ENCODE assay signal across 8 cellular contexts in the genomic region with DNA sequence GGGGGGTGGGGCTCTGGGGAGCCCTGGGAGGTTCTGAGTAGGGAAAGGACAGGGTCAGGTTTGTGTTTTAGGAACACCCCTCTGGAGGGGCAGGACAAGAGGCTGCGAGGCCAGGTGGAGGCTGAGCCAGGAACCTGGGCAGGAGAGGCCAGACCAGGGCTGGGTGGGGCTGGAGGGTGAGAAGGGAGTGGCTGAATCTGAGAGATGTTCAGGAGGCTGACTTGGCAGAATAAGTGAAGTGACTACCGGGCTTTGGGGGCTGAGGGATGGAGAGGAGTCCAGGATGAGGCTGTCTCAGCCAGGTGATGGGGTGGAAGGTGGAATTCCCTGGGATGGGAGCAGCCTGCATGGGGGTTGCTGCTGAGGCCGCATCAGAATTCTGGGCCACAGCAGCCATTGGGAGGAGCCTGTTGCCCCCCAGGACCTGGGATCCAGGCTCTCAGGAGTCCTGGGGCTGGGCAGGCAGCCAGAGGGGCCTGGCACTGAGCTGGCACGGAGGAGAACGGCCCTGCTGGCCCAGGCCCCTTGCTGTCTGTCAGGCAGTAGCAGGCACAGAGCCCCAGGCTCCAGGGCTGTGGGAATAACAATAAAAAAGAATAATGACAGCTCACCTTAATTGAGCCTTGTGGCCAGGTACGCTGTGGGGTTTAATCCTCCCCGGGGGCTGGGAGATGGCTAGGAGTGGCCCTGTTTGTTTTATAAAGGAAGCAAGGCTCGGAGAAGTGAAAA. TPM values are rescaled to one million over a fixed set of nuclear protein-coding genes. Genes with fewer than 3 reads are reported as not detected.
DNase-seq lines count a peak whose midpoint lies in the region; ATAC-seq, FAIRE-seq and TF ChIP-seq lines count a peak whose summit lies in the region.

No MANE protein-coding gene starts in this region.

- H3K4me2 ChIP-seq in HepG2 (ENCODE audit: low read depth, low read length) = peak overlapping the region; percentile 14; the same call in 1 of the 2 replicates

- no peak for TF ChIP-seq RAD21 in HepG2 (CRISPR knock-in tag; IDR thresholded peaks at IDR 0.05)

- H3K27ac ChIP-seq in heart right ventricle = peak overlapping the region; percentile 57 to 89 (median 78)
- H3K27ac ChIP-seq in HepG2 (ENCODE audit: extremely low read length, insufficient read depth, low read length) = peak overlapping the region; percentile 34
- peak overlapping the region; percentile 86 for H3K27ac ChIP-seq in upper lobe of right lung

- H3K9ac ChIP-seq in HepG2 (ENCODE audit: insufficient read depth, low read depth, low read length) = peak overlapping the region; percentile 43; the same call in 1 of the 2 replicates

- H3K27me3 ChIP-seq in heart right ventricle (no peaks in the 10 kb centered on the region), HepG2 (ENCODE audit: control insufficient read depth in 1 of 2, insufficient read depth in 2 of 2, low read length in 2 of 2) (no peaks in the 10 kb centered on the region; a peak in 1 of 5 replicates), upper lobe of right lung (no peaks in the 10 kb centered on the region)

- in situ Hi-C loops in HepG2 (cut with HindIII; ENCODE audit: extremely low pct_ligation_motif_present, low pct_unique_long_range_greater_than_20kb) = no loop called here

- H3K79me2 ChIP-seq in HepG2 (ENCODE audit: insufficient read depth, low read length) = peaks cover 40% of the 10 kb centered on the region

- TF ChIP-seq POLR2A in HepG2 (IDR thresholded peaks at IDR 0.05; ENCODE audit: insufficient read depth in 1 of 2, low read depth in 2 of 2, low read length in 2 of 2) = no peak

- H3K9me3 ChIP-seq in heart right ventricle = no peaks in the 10 kb centered on the region
- no peaks in the 10 kb centered on the region for H3K9me3 ChIP-seq in HepG2 (ENCODE audit: low read length)
- H3K9me3 ChIP-seq in upper lobe of right lung = no peaks in the 10 kb centered on the region

- H3K4me3 ChIP-seq in heart right ventricle = peak overlapping the region in 4 of 10 donors; percentile 4 to 27 (median 18)
- H3K4me3 ChIP-seq in HepG2 (replicated peaks in 1 of 3; ENCODE audit: insufficient read depth in 1 of 3, low read depth in 2 of 3, low read length in 3 of 3) = no peak overlapping the region; a peak in 1 of 6 replicates
- peak overlapping the region; percentile 1 for H3K4me3 ChIP-seq in upper lobe of right lung

- H3K36me3 ChIP-seq in heart right ventricle (peaks cover 0 to 22% (median 13%) of the 10 kb centered on the region in 9 donors), HepG2 (replicated peaks in 1 of 2; ENCODE audit: control insufficient read depth in 1 of 2, insufficient read depth in 2 of 2, low read length in 2 of 2) (peaks cover 9 to 27% of the 10 kb centered on the region in 2 experiments), upper lobe of right lung (peaks cover 18% of the 10 kb centered on the region)

- H4K20me1 ChIP-seq in HepG2 (ENCODE audit: insufficient read depth, low read length) = no peaks in the 10 kb centered on the region

- H3K4me1 ChIP-seq in heart right ventricle (peaks cover 36 to 83% (median 63%) of the 10 kb centered on the region in 9 donors), HepG2 (ENCODE audit: insufficient read depth, low read length) (peaks cover 73% of the 10 kb centered on the region), upper lobe of right lung (peaks cover 53% of the 10 kb centered on the region)

- no peak overlapping the region for H2AFZ ChIP-seq in HepG2 (ENCODE audit: low read length)

- TF ChIP-seq CTCF in heart right ventricle (IDR thresholded peaks at IDR 0.05) (no peak), HepG2 (CRISPR knock-in tag; IDR thresholded peaks at IDR 0.05) (no peak), upper lobe of right lung (IDR thresholded peaks at IDR 0.05) (no peak), GM10248 (IDR thresholded peaks at IDR 0.05; ENCODE audit: control extremely low read depth, extremely low read depth, low read depth, missing control alignments) (no peak)

- DNase-seq in heart right ventricle (peak in 1 of 2 donors; percentile 27), cardiac septum (ENCODE audit: low spot score) (no peak), HepG2 (ENCODE audit: low spot score) (no peak), upper lobe of right lung (no peak), HEK293T (ENCODE audit: extremely low spot score) (no peak), GM10248 (ENCODE audit: extremely low spot score) (no peak), DMS114 treated with DMSO at 0.1 percent for 48 hours (lab: John Stamatoyannopoulos, UW; ENCODE audit: unreplicated experiment) (no peak)
- DNase-seq in activated CD8-positive, alpha-beta memory T cell treated with anti-CD3 and anti-CD28 coated beads, Interleukin-2, amount 50 U/mL, for 48 hours = peak; percentile 64

- CTCF ChIA-PET in HepG2 (lab: Yijun Ruan, JAX; ENCODE audit: low intra/inter-chr PET ratio, low total read pairs) (no interaction called here), HEK293T (lab: Yijun Ruan, JAX) (no interaction called here), GM10248 (lab: Yijun Ruan, JAX) (interaction anchor here (0.9 to 1.3 kb wide), 3 partner anchors 9 to 22 kb away, joined by 3 to 4 read pairs (median 3); no protein-coding TSS in a partner anchor)

- BruUV-seq in HepG2 (replicated peaks; lab: Mats Ljungman, UMichigan) = no TSS peak

- POLR2A ChIA-PET in HepG2 (lab: Yijun Ruan, JAX) (no interaction called here), HEK293T (lab: Yijun Ruan, JAX) (no interaction called here), GM10248 (lab: Yijun Ruan, JAX) (no interaction called here)

- no peak for TF ChIP-seq EP300 in HepG2 (IDR thresholded peaks at IDR 0.05; ENCODE audit: low read depth in 2 of 2, low read length in 2 of 2)
- TF ChIP-seq EP300 in HepG2 (CRISPR knock-in tag; IDR thresholded peaks at IDR 0.05; ENCODE audit: borderline replicate concordance) = no peak

- ATAC-seq in heart right ventricle (peak in 3 of 8 donors; percentile 2 to 23 (median 3)), HepG2 (no peak), upper lobe of right lung (no peak)

- WGBS in heart right ventricle, 2 donors = 21 to 30% methylated on average over 8 of the region's 8 CpGs
- WGBS in HepG2 (ENCODE audit: low lambda C conversion rate) = 82% methylated on average over 7 of the region's 8 CpGs

- no peak for FAIRE-seq in HepG2 (lab: Jason Lieb, UNC)

- intact Hi-C loops in heart right ventricle (cut with DNase I) (loop anchor here in 1 of 10 donors (5.0 kb wide), 1 partner anchor 68 kb away; no protein-coding TSS in a partner anchor), cardiac septum (cut with DNase I) (loop anchor here (2.0 kb wide), 1 partner anchor 67 kb away; no protein-coding TSS in a partner anchor), HepG2 (cut with micrococcal nuclease; ENCODE audit: unreplicated experiment) (no loop called here), upper lobe of right lung (cut with DNase I) (no loop called here)

RNA-seq across cellular contexts. Expression of gene PPP5C, which starts 3.3 kb away (rescaled TPM):
- total RNA-seq in heart right ventricle = 10 to 100 TPM; 69.9 to 89.5 (median 76.5) TPM
- polyA plus RNA-seq in heart right ventricle = 10 to 100 TPM; 51.6 to 80.3 TPM
- 82.8 TPM for total RNA-seq in cardiac septum
- total RNA-seq in HepG2 (2016; rRNA removed; fragmentation: Illumina TruSeq; extraction: Trizol) = 38.2 and 41.6 TPM in 2 replicates
- 6.6 and 9.3 TPM in 2 replicates for total RNA-seq in HepG2 (2016; cell fraction: cytosol; rRNA removed; fragmentation: Illumina TruSeq; extraction: Trizol; ENCODE audit: low read depth)
- 33.6 and 40.9 TPM in 2 replicates for total RNA-seq in HepG2 (2016; cell fraction: insoluble cytoplasmic fraction; rRNA removed; fragmentation: Illumina TruSeq; extraction: Trizol)
- total RNA-seq in HepG2 (2016; cell fraction: membrane; rRNA removed; fragmentation: Illumina TruSeq; extraction: Trizol) = 12.2 and 12.3 TPM in 2 replicates
- 31.3 and 44.2 TPM in 2 replicates for total RNA-seq in HepG2 (2016; cell fraction: nucleus; rRNA removed; fragmentation: Illumina TruSeq; extraction: Trizol)
- 67.9 and 68.5 TPM in 2 replicates for polyA plus RNA-seq in HepG2 (2011; rRNA removed)
- polyA plus RNA-seq in HepG2 (2011; cell fraction: cytosol; rRNA removed) = 52.3 and 70.1 TPM in 2 replicates
- polyA plus RNA-seq in HepG2 (2011; cell fraction: nucleus; rRNA removed) = 118 and 133 TPM in 2 replicates
- 33.2 and 36.7 TPM in 2 replicates for polyA plus RNA-seq in HepG2 (2012)
- 3.4 and 4.4 TPM in 2 replicates for polyA plus RNA-seq in HepG2 (2016; cell fraction: cytosol; fragmentation: Illumina TruSeq; extraction: Trizol; ENCODE audit: low read depth)
- polyA plus RNA-seq in HepG2 (2016; cell fraction: insoluble cytoplasmic fraction; fragmentation: Illumina TruSeq; extraction: Trizol; ENCODE audit: low read depth) = 45.7 and 54.9 TPM in 2 replicates
- 6.8 and 8.2 TPM in 2 replicates for polyA plus RNA-seq in HepG2 (2016; cell fraction: membrane; fragmentation: Illumina TruSeq; extraction: Trizol; ENCODE audit: low read depth)
- polyA plus RNA-seq in HepG2 (2016; cell fraction: nucleus; fragmentation: Illumina TruSeq; extraction: Trizol; ENCODE audit: insufficient read depth, low read depth) = 82.9 and 89.8 TPM in 2 replicates
- 92.2 and 144 TPM in 2 replicates for polyA minus RNA-seq in HepG2 (2011; rRNA and poly(A)+ RNA removed; ENCODE audit: low replicate concordance)
- 26.7 and 26.9 TPM in 2 replicates for polyA minus RNA-seq in HepG2 (2011; cell fraction: cytosol; rRNA and poly(A)+ RNA removed)
- polyA minus RNA-seq in HepG2 (2011; cell fraction: nucleus; rRNA and poly(A)+ RNA removed) = 63.0 and 66.9 TPM in 2 replicates
- total RNA-seq in upper lobe of right lung = 50.0 TPM

RNA-seq across cellular contexts. Expression of gene HIF3A, which starts 53.4 kb away (rescaled TPM):
- total RNA-seq in heart right ventricle (100 to 1,000 TPM in 1 of 10 donors, 10 to 100 TPM in 9; 22.7 to 141 (median 46.4) TPM), cardiac septum (49.2 TPM), HepG2 (2016; rRNA removed; fragmentation: Illumina TruSeq; extraction: Trizol) (0.09 TPM in 1 of 2 replicates, not detected in the other), upper lobe of right lung (63.1 TPM)
- polyA plus RNA-seq in heart right ventricle (100 to 1,000 TPM in 1 of 2 donors, 10 to 100 TPM in 1; 49.3 to 204 TPM), HepG2 (2011; rRNA removed) (0.22 and 0.38 TPM in 2 replicates)
- not detected in 2 replicates for total RNA-seq in HepG2 (2016; cell fraction: cytosol; rRNA removed; fragmentation: Illumina TruSeq; extraction: Trizol; ENCODE audit: low read depth)
- total RNA-seq in HepG2 (2016; cell fraction: insoluble cytoplasmic fraction; rRNA removed; fragmentation: Illumina TruSeq; extraction: Trizol) = not detected in 2 replicates
- total RNA-seq in HepG2 (2016; cell fraction: membrane; rRNA removed; fragmentation: Illumina TruSeq; extraction: Trizol) = not detected in 2 replicates
- not detected in 2 replicates for total RNA-seq in HepG2 (2016; cell fraction: nucleus; rRNA removed; fragmentation: Illumina TruSeq; extraction: Trizol)
- 0.13 and 0.36 TPM in 2 replicates for polyA plus RNA-seq in HepG2 (2011; cell fraction: cytosol; rRNA removed)
- 2.3 and 2.4 TPM in 2 replicates for polyA plus RNA-seq in HepG2 (2011; cell fraction: nucleus; rRNA removed)
- 1.6 and 4.3 TPM in 2 replicates for polyA plus RNA-seq in HepG2 (2012)
- polyA plus RNA-seq in HepG2 (2016; cell fraction: cytosol; fragmentation: Illumina TruSeq; extraction: Trizol; ENCODE audit: low read depth) = not detected in 2 replicates
- polyA plus RNA-seq in HepG2 (2016; cell fraction: insoluble cytoplasmic fraction; fragmentation: Illumina TruSeq; extraction: Trizol; ENCODE audit: low read depth) = not detected in 2 replicates
- not detected in 2 replicates for polyA plus RNA-seq in HepG2 (2016; cell fraction: membrane; fragmentation: Illumina TruSeq; extraction: Trizol; ENCODE audit: low read depth)
- 0.52 TPM in 1 of 2 replicates, not detected in the other for polyA plus RNA-seq in HepG2 (2016; cell fraction: nucleus; fragmentation: Illumina TruSeq; extraction: Trizol; ENCODE audit: insufficient read depth, low read depth)
- 0.72 and 0.87 TPM in 2 replicates for polyA minus RNA-seq in HepG2 (2011; rRNA and poly(A)+ RNA removed; ENCODE audit: low replicate concordance)
- 0.62 and 1.3 TPM in 2 replicates for polyA minus RNA-seq in HepG2 (2011; cell fraction: cytosol; rRNA and poly(A)+ RNA removed)
- 0.64 and 0.87 TPM in 2 replicates for polyA minus RNA-seq in HepG2 (2011; cell fraction: nucleus; rRNA and poly(A)+ RNA removed)

Comparison
In these comparisons a context has a peak if more than half of its experiments do, and no peak if none do; other contexts are left out.
1. H3K27ac ChIP-seq: peak in every context shown above with its lines; median percentile 86 in upper lobe of right lung; 78 in heart right ventricle; 34 in HepG2.
2. RNA of gene HIF3A, which starts 53.4 kb away (total RNA-seq): 63.1 TPM in upper lobe of right lung (single experiment), 49.2 TPM in cardiac septum (single experiment) and 22.7 to 141 TPM in heart right ventricle; 0.09 TPM in HepG2; every median in the first group is over 10 times any median in the second.